ENCODE assay signal across 1 cellular context in genomic region chr15:40793216-40793989, GRCh38.
TF ChIP-seq lines count a peak whose summit lies in the region.

No MANE protein-coding gene starts in this region.

TF ChIP-seq in HepG2, 621 proteins besides CTCF, POLR2A, EP300 and RAD21 (continued from another document and continues in another):
- no peak for TF ChIP-seq ZBTB39 (CRISPR knock-in tag; IDR thresholded peaks at IDR 0.05)
- no peak for TF ChIP-seq LCORL (IDR thresholded peaks at IDR 0.05)
- no peak for TF ChIP-seq LCORL (CRISPR knock-in tag; IDR thresholded peaks at IDR 0.05)
- TF ChIP-seq BORCS8-MEF2B (CRISPR knock-in tag; IDR thresholded peaks at IDR 0.05): no peak
- TF ChIP-seq TMF1 (CRISPR knock-in tag; IDR thresholded peaks at IDR 0.05; ENCODE audit: low read depth): no peak
- TF ChIP-seq NAIF1 (CRISPR knock-in tag; IDR thresholded peaks at IDR 0.05; ENCODE audit: borderline replicate concordance): no peak
- TF ChIP-seq ZBTB8A (CRISPR knock-in tag; IDR thresholded peaks at IDR 0.05; ENCODE audit: borderline replicate concordance, low read depth): no peak
- no peak for TF ChIP-seq SMC3 (IDR thresholded peaks at IDR 0.05; ENCODE audit: low read length)
- TF ChIP-seq ZNF800 (CRISPR knock-in tag; IDR thresholded peaks at IDR 0.05): no peak
- TF ChIP-seq GATAD1 (CRISPR knock-in tag; IDR thresholded peaks at IDR 0.05): 0 out of 2 replicates have a peak, but pooled peaks have one; percentile 30
- no peak for TF ChIP-seq PAWR (CRISPR knock-in tag; IDR thresholded peaks at IDR 0.05; ENCODE audit: borderline replicate concordance)
- TF ChIP-seq EHMT2 (IDR thresholded peaks at IDR 0.05; ENCODE audit: borderline replicate concordance, low read depth, low read length): no peak; the same call in 1 of the 2 replicates
- no peak for TF ChIP-seq ZNF383 (CRISPR knock-in tag; IDR thresholded peaks at IDR 0.05; ENCODE audit: borderline replicate concordance)
- TF ChIP-seq SRF (IDR thresholded peaks at IDR 0.05; ENCODE audit: low read depth, low read length): no peak
- TF ChIP-seq PHF8 (CRISPR knock-in tag; IDR thresholded peaks at IDR 0.05): no peak
- peak; percentile 92 for TF ChIP-seq ZNF710 (CRISPR knock-in tag; IDR thresholded peaks at IDR 0.05; ENCODE audit: borderline replicate concordance)
- TF ChIP-seq SPEN (CRISPR knock-in tag; IDR thresholded peaks at IDR 0.05; ENCODE audit: low read depth): peak; percentile 49; the same call in 1 of the 2 replicates
- TF ChIP-seq ZNF513 (CRISPR knock-in tag; conservative IDR thresholded peaks at IDR 0.05): no peak
- TF ChIP-seq ZNF619 (CRISPR knock-in tag; IDR thresholded peaks at IDR 0.05): no peak
- no peak; the same call in 1 of the 2 replicates for TF ChIP-seq KDM5A (IDR thresholded peaks at IDR 0.05; ENCODE audit: borderline replicate concordance, low read length)
- peak; percentile 98 for TF ChIP-seq NFE2L2 (IDR thresholded peaks at IDR 0.05; ENCODE audit: low read length)
- TF ChIP-seq ZNF607 (CRISPR knock-in tag; IDR thresholded peaks at IDR 0.05; ENCODE audit: borderline replicate concordance): no peak
- no peak for TF ChIP-seq CCDC6 (CRISPR knock-in tag; IDR thresholded peaks at IDR 0.05)
- TF ChIP-seq ZNF501 (CRISPR knock-in tag; IDR thresholded peaks at IDR 0.05): no peak
- TF ChIP-seq FUBP1 (CRISPR knock-in tag; IDR thresholded peaks at IDR 0.05; ENCODE audit: borderline replicate concordance): no peak
- TF ChIP-seq ZNF564 (CRISPR knock-in tag; IDR thresholded peaks at IDR 0.05): no peak
- TF ChIP-seq JUND (CRISPR knock-in tag; IDR thresholded peaks at IDR 0.05): no peak
- TF ChIP-seq ZNF446 (CRISPR knock-in tag; IDR thresholded peaks at IDR 0.05): no peak
- no peak for TF ChIP-seq HNRNPLL (IDR thresholded peaks at IDR 0.05; ENCODE audit: low read depth, low read length, poor library complexity, severe bottlenecking)
- TF ChIP-seq KLF15 (CRISPR knock-in tag; IDR thresholded peaks at IDR 0.05; ENCODE audit: borderline replicate concordance): no peak
- TF ChIP-seq HMGA1 (CRISPR knock-in tag; conservative IDR thresholded peaks at IDR 0.05): no peak
- no peak for TF ChIP-seq ZNF773 (CRISPR knock-in tag; IDR thresholded peaks at IDR 0.05; ENCODE audit: borderline replicate concordance)
- TF ChIP-seq MYPOP (CRISPR knock-in tag; IDR thresholded peaks at IDR 0.05): no peak
- TF ChIP-seq ZBTB37 (CRISPR knock-in tag; IDR thresholded peaks at IDR 0.05): no peak
- no peak for TF ChIP-seq E2F5 (CRISPR knock-in tag; conservative IDR thresholded peaks at IDR 0.05)
- TF ChIP-seq SRSF4 (IDR thresholded peaks at IDR 0.05; ENCODE audit: low read depth, low read length, poor library complexity, severe bottlenecking): no peak
- peak; percentile 43 for TF ChIP-seq SKI (IDR thresholded peaks at IDR 0.05; ENCODE audit: partially characterized antibody)
- no peak for TF ChIP-seq ZNF570 (CRISPR knock-in tag; IDR thresholded peaks at IDR 0.05; ENCODE audit: borderline replicate concordance)
- TF ChIP-seq NR2F1 (CRISPR knock-in tag; IDR thresholded peaks at IDR 0.05): peak; percentile 83 to 94
- no peak for TF ChIP-seq GATA4 (IDR thresholded peaks at IDR 0.05; ENCODE audit: borderline replicate concordance, low read depth)
- peak; percentile 82; the same call in 1 of the 2 replicates for TF ChIP-seq HOMEZ (CRISPR knock-in tag; IDR thresholded peaks at IDR 0.05; ENCODE audit: low read depth)
- peak in 1 of 2 experiments; percentile 68; a peak in 2 of 4 replicates for TF ChIP-seq ATF4 (CRISPR knock-in tag; IDR thresholded peaks at IDR 0.05)
- TF ChIP-seq BRCA1 (CRISPR knock-in tag; IDR thresholded peaks at IDR 0.05): no peak
- peak; percentile 73 for TF ChIP-seq HOXA3 (CRISPR knock-in tag; IDR thresholded peaks at IDR 0.05)
- TF ChIP-seq ZGPAT (CRISPR knock-in tag; IDR thresholded peaks at IDR 0.05): peak; percentile 77
- peak; percentile 92 for TF ChIP-seq HNF4A (CRISPR knock-in tag; IDR thresholded peaks at IDR 0.05)
- TF ChIP-seq HNRNPUL1 (IDR thresholded peaks at IDR 0.05; ENCODE audit: low read depth, low read length): no peak
- no peak for TF ChIP-seq SP5 (CRISPR knock-in tag; IDR thresholded peaks at IDR 0.05; ENCODE audit: borderline replicate concordance, low read depth)
- TF ChIP-seq ZNF232 (CRISPR knock-in tag; IDR thresholded peaks at IDR 0.05; ENCODE audit: borderline replicate concordance): no peak
